In the genomic region with DNA sequence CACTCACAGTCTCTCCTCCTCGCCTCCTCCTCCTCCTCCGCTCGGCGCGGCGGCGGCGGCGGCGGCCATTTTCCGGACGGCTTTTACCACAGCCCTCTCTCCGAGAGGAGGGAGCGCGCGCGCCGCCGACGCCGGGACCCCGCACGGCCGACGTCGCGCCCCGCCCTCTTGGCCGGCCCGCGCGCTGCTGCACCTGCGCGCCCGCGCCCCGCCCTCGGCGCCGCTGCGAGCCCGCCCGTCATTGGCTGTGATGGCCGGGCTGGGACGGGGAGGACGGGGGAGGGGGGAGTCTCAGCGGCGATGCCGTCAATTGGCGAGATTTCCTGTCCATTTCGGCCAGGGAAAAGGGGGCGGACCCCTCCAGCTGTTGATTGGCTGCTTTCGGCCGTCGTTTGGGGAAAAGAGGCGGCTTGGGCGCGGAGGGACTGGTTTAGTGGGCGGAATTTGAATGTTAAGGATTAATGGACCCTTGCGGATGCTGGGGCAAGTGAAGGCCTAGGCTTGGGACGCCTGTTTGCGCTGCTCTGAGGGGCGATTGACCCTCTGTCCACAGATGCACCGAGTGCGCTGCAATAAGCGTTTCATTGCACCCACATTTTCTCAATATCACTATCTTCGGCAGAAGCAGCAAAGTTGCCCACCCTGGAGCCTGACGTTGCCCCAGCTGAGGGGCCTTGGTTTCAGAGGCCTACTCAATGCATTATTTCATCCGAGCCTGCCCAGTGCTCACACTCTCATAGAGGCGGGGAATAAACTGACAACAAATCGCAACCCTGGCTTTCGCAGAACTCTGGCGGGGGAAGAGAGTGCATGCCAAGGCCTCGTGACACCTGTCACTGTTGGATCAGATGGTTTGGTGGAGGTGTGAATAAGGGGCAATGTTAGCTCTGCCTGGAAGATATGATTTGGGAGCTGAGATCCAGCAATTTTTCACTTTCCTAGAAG, we compare ENCODE assay signal across 1 cellular context.
A peak's percentile ranks its signal among the peaks of the same experiment; 100 is the strongest.
TF ChIP-seq lines count a peak whose summit lies in the region.

A gene (minus strand): TSS at position 121 of the 945 bp plus-strand sequence.

TF ChIP-seq in K562, 482 proteins besides CTCF, POLR2A, EP300 and RAD21 (continued from another document):
- TF ChIP-seq SP2 (IDR thresholded peaks at IDR 0.05; ENCODE audit: extremely low read depth, low read depth, low read length, poor library complexity, severe bottlenecking) (peak; percentile 71), MCM7 (IDR thresholded peaks at IDR 0.05) (no peak), KDM5B (IDR thresholded peaks at IDR 0.05; ENCODE audit: insufficient replicate concordance, low read depth, low read length) (no peak), ZNF347 (CRISPR knock-in tag; IDR thresholded peaks at IDR 0.05; ENCODE audit: low read depth) (no peak), HDAC2 (IDR thresholded peaks at IDR 0.05) (no peak), EGR1 (conservative IDR thresholded peaks at IDR 0.05) (peak; percentile 57), ZBED1 (IDR thresholded peaks at IDR 0.05) (no peak), NFYB (IDR thresholded peaks at IDR 0.05; ENCODE audit: extremely low read depth, insufficient read length) (peak; percentile 89), SRF (CRISPR knock-in tag; IDR thresholded peaks at IDR 0.05) (0 out of 4 replicates have a peak, but pooled peaks of 1 of the 2 experiments have one; percentile 49), MAZ (CRISPR knock-in tag; conservative IDR thresholded peaks at IDR 0.05 in 1 of 2, IDR thresholded peaks at IDR 0.05 in 1 of 2) (peak in 1 of 2 experiments; percentile 80; a peak in 3 of 4 replicates)
- TF ChIP-seq, protein P1, sequence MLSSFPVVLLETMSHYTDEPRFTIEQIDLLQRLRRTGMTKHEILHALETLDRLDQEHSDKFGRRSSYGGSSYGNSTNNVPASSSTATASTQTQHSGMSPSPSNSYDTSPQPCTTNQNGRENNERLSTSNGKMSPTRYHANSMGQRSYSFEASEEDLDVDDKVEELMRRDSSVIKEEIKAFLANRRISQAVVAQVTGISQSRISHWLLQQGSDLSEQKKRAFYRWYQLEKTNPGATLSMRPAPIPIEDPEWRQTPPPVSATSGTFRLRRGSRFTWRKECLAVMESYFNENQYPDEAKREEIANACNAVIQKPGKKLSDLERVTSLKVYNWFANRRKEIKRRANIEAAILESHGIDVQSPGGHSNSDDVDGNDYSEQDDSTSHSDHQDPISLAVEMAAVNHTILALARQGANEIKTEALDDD (IDR thresholded peaks at IDR 0.05), result no peak
- TF ChIP-seq, protein P2, sequence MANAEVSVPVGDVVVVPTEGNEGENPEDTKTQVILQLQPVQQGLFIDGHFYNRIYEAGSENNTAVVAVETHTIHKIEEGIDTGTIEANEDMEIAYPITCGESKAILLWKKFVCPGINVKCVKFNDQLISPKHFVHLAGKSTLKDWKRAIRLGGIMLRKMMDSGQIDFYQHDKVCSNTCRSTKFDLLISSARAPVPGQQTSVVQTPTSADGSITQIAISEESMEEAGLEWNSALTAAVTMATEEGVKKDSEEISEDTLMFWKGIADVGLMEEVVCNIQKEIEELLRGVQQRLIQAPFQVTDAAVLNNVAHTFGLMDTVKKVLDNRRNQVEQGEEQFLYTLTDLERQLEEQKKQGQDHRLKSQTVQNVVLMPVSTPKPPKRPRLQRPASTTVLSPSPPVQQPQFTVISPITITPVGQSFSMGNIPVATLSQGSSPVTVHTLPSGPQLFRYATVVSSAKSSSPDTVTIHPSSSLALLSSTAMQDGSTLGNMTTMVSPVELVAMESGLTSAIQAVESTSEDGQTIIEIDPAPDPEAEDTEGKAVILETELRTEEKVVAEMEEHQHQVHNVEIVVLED (CRISPR knock-in tag; IDR thresholded peaks at IDR 0.05), result peak; percentile 86
- TF ChIP-seq, protein P3, sequence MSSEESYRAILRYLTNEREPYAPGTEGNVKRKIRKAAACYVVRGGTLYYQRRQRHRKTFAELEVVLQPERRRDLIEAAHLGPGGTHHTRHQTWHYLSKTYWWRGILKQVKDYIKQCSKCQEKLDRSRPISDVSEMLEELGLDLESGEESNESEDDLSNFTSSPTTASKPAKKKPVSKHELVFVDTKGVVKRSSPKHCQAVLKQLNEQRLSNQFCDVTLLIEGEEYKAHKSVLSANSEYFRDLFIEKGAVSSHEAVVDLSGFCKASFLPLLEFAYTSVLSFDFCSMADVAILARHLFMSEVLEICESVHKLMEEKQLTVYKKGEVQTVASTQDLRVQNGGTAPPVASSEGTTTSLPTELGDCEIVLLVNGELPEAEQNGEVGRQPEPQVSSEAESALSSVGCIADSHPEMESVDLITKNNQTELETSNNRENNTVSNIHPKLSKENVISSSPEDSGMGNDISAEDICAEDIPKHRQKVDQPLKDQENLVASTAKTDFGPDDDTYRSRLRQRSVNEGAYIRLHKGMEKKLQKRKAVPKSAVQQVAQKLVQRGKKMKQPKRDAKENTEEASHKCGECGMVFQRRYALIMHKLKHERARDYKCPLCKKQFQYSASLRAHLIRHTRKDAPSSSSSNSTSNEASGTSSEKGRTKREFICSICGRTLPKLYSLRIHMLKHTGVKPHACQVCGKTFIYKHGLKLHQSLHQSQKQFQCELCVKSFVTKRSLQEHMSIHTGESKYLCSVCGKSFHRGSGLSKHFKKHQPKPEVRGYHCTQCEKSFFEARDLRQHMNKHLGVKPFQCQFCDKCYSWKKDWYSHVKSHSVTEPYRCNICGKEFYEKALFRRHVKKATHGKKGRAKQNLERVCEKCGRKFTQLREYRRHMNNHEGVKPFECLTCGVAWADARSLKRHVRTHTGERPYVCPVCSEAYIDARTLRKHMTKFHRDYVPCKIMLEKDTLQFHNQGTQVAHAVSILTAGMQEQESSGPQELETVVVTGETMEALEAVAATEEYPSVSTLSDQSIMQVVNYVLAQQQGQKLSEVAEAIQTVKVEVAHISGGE (CRISPR knock-in tag; IDR thresholded peaks at IDR 0.05), result peak in 1 of 3 experiments; percentile 80; a peak in 2 of 6 replicates
